8 cellular contexts compared by ENCODE assay signal in genomic region chr6:46652603-46653438, GRCh38. TPM values are rescaled to one million over a fixed set of nuclear protein-coding genes. Genes with fewer than 3 reads are reported as not detected.
DNase-seq lines count a peak whose midpoint lies in the region; ATAC-seq and TF ChIP-seq lines count a peak whose summit lies in the region.

Gene CYP39A1, minus strand, starts transcription at chr6:46652818. Its CDS starts 236 bp downstream, at chr6:46652582.
Gene SLC25A27, plus strand, starts transcription at chr6:46652975. Its CDS starts 218 bp downstream, at chr6:46653193.

- BruUV-seq in Calu3 (replicated peaks; lab: Mats Ljungman, UMichigan): no TSS peak
- BruUV-seq in Panc1 (replicated peaks; lab: Mats Ljungman, UMichigan): no TSS peak

- peak within 1 kb of the TSS; percentile 91 for H3K27ac Mint-ChIP-seq in Calu3 (ENCODE audit: unreplicated experiment)
- H3K27ac Mint-ChIP-seq in activated T-helper 1 cell treated with anti-CD3 and anti-CD28 coated beads, Interleukin-12 subunit alpha, Interleukin-12 subunit beta, Interleukin-2, Interleukin-4 antibody, amounts not matched to agents 30 ng/mL and 10 ng/mL and 1 ng/mL, durations not matched to agents 14 hours and 24 hours and 36 hours: peak within 1 kb of the TSS; percentile 35

- H3K4me1 Mint-ChIP-seq in Calu3 (ENCODE audit: low read depth, unreplicated experiment): peaks cover 14% of the 10 kb centered on the region
- peaks cover 11% of the 10 kb centered on the region for H3K4me1 Mint-ChIP-seq in activated T-helper 1 cell treated with anti-CD3 and anti-CD28 coated beads, Interleukin-12 subunit alpha, Interleukin-12 subunit beta, Interleukin-2, Interleukin-4 antibody, amounts not matched to agents 30 ng/mL and 10 ng/mL and 1 ng/mL, durations not matched to agents 14 hours and 24 hours and 36 hours (ENCODE audit: low read depth)

- TF ChIP-seq EP300 in Ishikawa (IDR thresholded peaks at IDR 0.05; ENCODE audit: borderline replicate concordance): no peak

- in situ Hi-C loops in Panc1 (cut with HindIII; ENCODE audit: low pct_unique_long_range_greater_than_20kb, low sequenced_read_pairs): no loop called here

- H3K36me3 ChIP-seq in Panc1 (ENCODE audit: control insufficient read depth, insufficient read depth, low read length) (no peaks in the 10 kb centered on the region), esophagus squamous epithelium (peaks cover 0 to 13% (median 0%) of the 10 kb centered on the region in 3 donors), muscle layer of duodenum (ENCODE audit: control insufficient read depth in 1 of 2, insufficient read depth in 2 of 2, low read length in 2 of 2) (no peaks in the 10 kb centered on the region)

- H3K27me3 ChIP-seq in Panc1 (ENCODE audit: control insufficient read depth, insufficient read depth, low read length) (peaks cover 24% of the 10 kb centered on the region), esophagus squamous epithelium (no peaks in the 10 kb centered on the region), muscle layer of duodenum (ENCODE audit: low read depth, low read length) (no peaks in the 10 kb centered on the region)

- TF ChIP-seq RAD21 in Ishikawa (IDR thresholded peaks at IDR 0.05; ENCODE audit: low read depth): no peak

- H3K4me3 Mint-ChIP-seq in Calu3 (ENCODE audit: low read depth, unreplicated experiment): peak within 1 kb of the TSS; percentile 100
- peak within 1 kb of the TSS; percentile 87 for H3K4me3 Mint-ChIP-seq in activated T-helper 1 cell treated with anti-CD3 and anti-CD28 coated beads, Interleukin-12 subunit alpha, Interleukin-12 subunit beta, Interleukin-2, Interleukin-4 antibody, amounts not matched to agents 30 ng/mL and 10 ng/mL and 1 ng/mL, durations not matched to agents 14 hours and 24 hours and 36 hours

- no peaks in the 10 kb centered on the region for H3K27me3 Mint-ChIP-seq in Calu3 (ENCODE audit: unreplicated experiment)
- H3K27me3 Mint-ChIP-seq in activated T-helper 1 cell treated with anti-CD3 and anti-CD28 coated beads, Interleukin-12 subunit alpha, Interleukin-12 subunit beta, Interleukin-2, Interleukin-4 antibody, amounts not matched to agents 30 ng/mL and 10 ng/mL and 1 ng/mL, durations not matched to agents 14 hours and 24 hours and 36 hours (ENCODE audit: insufficient read depth): peaks cover 47% of the 10 kb centered on the region

- CTCF ChIA-PET in Calu3 (lab: Charles Lee): no interaction called here
- CTCF ChIA-PET in Panc1 (lab: Charles Lee): no interaction called here

- TF ChIP-seq CTCF in Calu3 (IDR thresholded peaks at IDR 0.05; ENCODE audit: unreplicated experiment) (no peak), Panc1 (IDR thresholded peaks at IDR 0.05) (no peak), esophagus squamous epithelium (IDR thresholded peaks at IDR 0.05) (no peak)

- H3K27ac ChIP-seq in Panc1 (ENCODE audit: low read length): no peak within 1 kb of the TSS
- H3K27ac ChIP-seq in esophagus squamous epithelium: peak within 1 kb of the TSS; percentile 81 to 92 (median 90)
- H3K27ac ChIP-seq in muscle layer of duodenum (ENCODE audit: low read length): peak within 1 kb of the TSS; percentile 78

- peaks cover 20% of the 10 kb centered on the region for H3K36me3 Mint-ChIP-seq in Calu3 (ENCODE audit: insufficient read depth, unreplicated experiment)
- no peaks in the 10 kb centered on the region for H3K36me3 Mint-ChIP-seq in activated T-helper 1 cell treated with anti-CD3 and anti-CD28 coated beads, Interleukin-12 subunit alpha, Interleukin-12 subunit beta, Interleukin-2, Interleukin-4 antibody, amounts not matched to agents 30 ng/mL and 10 ng/mL and 1 ng/mL, durations not matched to agents 14 hours and 24 hours and 36 hours (ENCODE audit: low read depth)

- peak in 1 of 4 donors; percentile 58 for TF ChIP-seq POLR2A in esophagus squamous epithelium (IDR thresholded peaks at IDR 0.05)

- H3K9me3 ChIP-seq in Panc1 (ENCODE audit: control insufficient read depth, insufficient read depth, low read depth, low read length) (no peaks in the 10 kb centered on the region), esophagus squamous epithelium (no peaks in the 10 kb centered on the region), muscle layer of duodenum (ENCODE audit: control insufficient read depth in 1 of 2, low read length in 2 of 2) (no peaks in the 10 kb centered on the region)

- H3K4me3 ChIP-seq in Panc1 (ENCODE audit: low read depth in 2 of 2, low read length in 2 of 2) (peak within 1 kb of the TSS; percentile 70 to 94), esophagus squamous epithelium (peak within 1 kb of the TSS; percentile 87 to 96 (median 89)), muscle layer of duodenum (ENCODE audit: low read depth in 1 of 2, low read length in 2 of 2) (peak within 1 kb of the TSS; percentile 93 to 99)

- intact Hi-C loops in Calu3 (cut with micrococcal nuclease; ENCODE audit: unreplicated experiment) (no loop called here), Panc1 (cut with micrococcal nuclease; ENCODE audit: unreplicated experiment) (no loop called here), esophagus squamous epithelium (cut with DNase I) (no loop called here)
- intact Hi-C loops in activated T-helper 1 cell treated with anti-CD3 and anti-CD28 coated beads, Interleukin-12 subunit alpha, Interleukin-12 subunit beta, Interleukin-2, Interleukin-4 antibody, amounts not matched to agents 30 ng/mL and 10 ng/mL and 1 ng/mL, durations not matched to agents 14 hours and 24 hours and 36 hours (cut with micrococcal nuclease): loop anchor here (2.0 kb wide), 1 partner anchor 478 kb away; no protein-coding TSS in a partner anchor

- H3K9me3 Mint-ChIP-seq in Calu3 (ENCODE audit: low read depth, unreplicated experiment): no peaks in the 10 kb centered on the region
- no peaks in the 10 kb centered on the region for H3K9me3 Mint-ChIP-seq in activated T-helper 1 cell treated with anti-CD3 and anti-CD28 coated beads, Interleukin-12 subunit alpha, Interleukin-12 subunit beta, Interleukin-2, Interleukin-4 antibody, amounts not matched to agents 30 ng/mL and 10 ng/mL and 1 ng/mL, durations not matched to agents 14 hours and 24 hours and 36 hours

- ATAC-seq in GM21576 (IDR thresholded peaks at IDR 0.05; ENCODE audit: unreplicated experiment) (peak; percentile 100), Panc1 (peak; percentile 100)

- POLR2A ChIA-PET in Panc1 (lab: Charles Lee): no interaction called here

- 0% methylated on average over 7 to 22 of the region's 72 CpGs for WGBS in esophagus squamous epithelium, 2 donors

- peaks cover 9% of the 10 kb centered on the region for H3K4me1 ChIP-seq in Panc1 (ENCODE audit: control insufficient read depth, insufficient read depth, low read length)
- peaks cover 0 to 42% (median 8%) of the 10 kb centered on the region in 3 donors for H3K4me1 ChIP-seq in esophagus squamous epithelium
- peaks cover 0 to 13% of the 10 kb centered on the region in 2 donors for H3K4me1 ChIP-seq in muscle layer of duodenum (ENCODE audit: control insufficient read depth in 1 of 2, insufficient read depth in 2 of 2, low read length in 2 of 2)

- peak; percentile 95 for DNase-seq in Calu3
- DNase-seq in Panc1 (ENCODE audit: low read depth, low spot score): peak; percentile 52
- peak; percentile 75 for DNase-seq in activated T-helper 1 cell treated with anti-CD3 and anti-CD28 coated beads, Interleukin-12 subunit alpha, Interleukin-12 subunit beta, Interleukin-2, Interleukin-4 antibody, amounts not matched to agents 30 ng/mL and 10 ng/mL and 1 ng/mL, durations not matched to agents 14 hours and 24 hours and 36 hours (ENCODE audit: low spot score)
- peak; percentile 40 for DNase-seq in esophagus squamous epithelium (lab: John Stamatoyannopoulos, UW)
- peak; percentile 54 to 58 for DNase-seq in stimulated activated CD8-positive, alpha-beta memory T cell treated with anti-CD3 and anti-CD28 coated beads, Interleukin-7, amount 100 ng/mL, for 1 hour (ENCODE audit: low read depth in 2 of 2)

TF ChIP-seq in Ishikawa, 13 proteins besides CTCF, POLR2A, EP300 and RAD21:
- 0 out of 2 replicates have a peak, but pooled peaks have one; percentile 25 for TF ChIP-seq TCF12 (IDR thresholded peaks at IDR 0.05; ENCODE audit: low read depth)
- peak; percentile 77 for TF ChIP-seq NFIC (IDR thresholded peaks at IDR 0.05)
- peak; percentile 63 for TF ChIP-seq MAX (IDR thresholded peaks at IDR 0.05)
- no peak; the same call in 1 of the 2 replicates for TF ChIP-seq FOXM1 (IDR thresholded peaks at IDR 0.05; ENCODE audit: borderline replicate concordance, low read depth)
- TF ChIP-seq EGR1 (IDR thresholded peaks at IDR 0.05): peak; percentile 57
- 0 out of 2 replicates have a peak, but pooled peaks have one; percentile 23 for TF ChIP-seq YY1 (IDR thresholded peaks at IDR 0.05; ENCODE audit: low read depth)
- peak; percentile 17; the same call in 1 of the 2 replicates for TF ChIP-seq TEAD4 (IDR thresholded peaks at IDR 0.05)
- TF ChIP-seq ZBTB7A (IDR thresholded peaks at IDR 0.05; ENCODE audit: low read depth): no peak; the same call in 1 of the 2 replicates

RNA-seq across cellular contexts. Expression of gene CYP39A1, which starts in this region (rescaled TPM):
- 0.88 and 1.7 TPM in 2 replicates for total RNA-seq in Calu3 (2022)
- total RNA-seq in Panc1 (2021; ENCODE audit: unreplicated experiment): 0.72 TPM
- polyA plus RNA-seq in Panc1 (2012; ENCODE audit: insufficient read length): not detected
- not detected in 2 replicates for total RNA-seq in activated T-helper 1 cell treated with anti-CD3 and anti-CD28 coated beads, Interleukin-12 subunit alpha, Interleukin-12 subunit beta, Interleukin-2, Interleukin-4 antibody, amounts not matched to agents 30 ng/mL and 10 ng/mL and 1 ng/mL, durations not matched to agents 14 hours and 24 hours and 36 hours
- 1 to 10 TPM; 2.8 to 9.2 (median 5.1) TPM for total RNA-seq in esophagus squamous epithelium

RNA-seq across cellular contexts. Expression of gene SLC25A27, which starts in this region (rescaled TPM):
- total RNA-seq in Calu3 (2022) (5.4 and 8.8 TPM in 2 replicates), Panc1 (2021; ENCODE audit: unreplicated experiment) (0.77 TPM), esophagus squamous epithelium (10 to 100 TPM in 1 of 4 donors, 1 to 10 TPM in 3; 6.5 to 29.8 (median 8.1) TPM)
- 1.3 TPM for polyA plus RNA-seq in Panc1 (2012; ENCODE audit: insufficient read length)
- not detected in 2 replicates for total RNA-seq in activated T-helper 1 cell treated with anti-CD3 and anti-CD28 coated beads, Interleukin-12 subunit alpha, Interleukin-12 subunit beta, Interleukin-2, Interleukin-4 antibody, amounts not matched to agents 30 ng/mL and 10 ng/mL and 1 ng/mL, durations not matched to agents 14 hours and 24 hours and 36 hours

Comparison
In these comparisons a context has a peak if more than half of its experiments do, and no peak if none do; other contexts are left out.
1. Peak in DNase-seq in activated T-helper 1 cell treated with anti-CD3 and anti-CD28 coated beads, Interleukin-12 subunit alpha, Interleukin-12 subunit beta, Interleukin-2, Interleukin-4 antibody, amounts not matched to agents 30 ng/mL and 10 ng/mL and 1 ng/mL, durations not matched to agents 14 hours and 24 hours and 36 hours; RNA of the genes that start here not detected or under 1 TPM.
2. DNase-seq: peak in every context shown above with its lines; median percentile 95 in Calu3; 75 in activated T-helper 1 cell treated with anti-CD3 and anti-CD28 coated beads, Interleukin-12 subunit alpha, Interleukin-12 subunit beta, Interleukin-2, Interleukin-4 antibody, amounts not matched to agents 30 ng/mL and 10 ng/mL and 1 ng/mL, durations not matched to agents 14 hours and 24 hours and 36 hours; 56 in stimulated activated CD8-positive, alpha-beta memory T cell treated with anti-CD3 and anti-CD28 coated beads, Interleukin-7, amount 100 ng/mL, for 1 hour; 52 in Panc1; 40 in esophagus squamous epithelium.